ENCODE assay signal across 22 cellular contexts in the genomic region with DNA sequence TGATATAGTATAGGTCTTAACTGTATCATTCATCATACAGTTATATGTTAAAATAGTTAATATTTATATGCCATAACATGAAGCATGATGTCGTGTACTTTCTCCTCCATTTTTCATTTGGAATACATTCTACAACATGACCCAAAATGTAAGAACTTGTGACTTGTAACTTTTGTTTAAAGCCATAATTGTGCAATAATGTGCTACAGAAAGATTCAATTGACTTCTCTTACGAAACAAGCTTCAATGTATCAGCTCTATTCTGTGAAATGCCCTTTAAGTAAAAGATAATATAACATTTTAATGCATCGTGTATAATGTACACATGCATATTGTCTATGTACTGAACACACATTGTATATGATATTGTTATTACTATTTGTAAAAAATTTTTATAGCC.
"Had no signal": no experiment of that assay in that cellular context is flagged by ENCODE, and none has a peak within 500 bp of the region (broad histone marks: within the 10 kb centered on the region; RNA-seq: fewer than 3 reads in every experiment).

No MANE protein-coding gene starts in this region.

- H3K36me3 ChIP-seq: esophagus squamous epithelium, left lung, spleen, vagina had no signal

- H3K9me3 ChIP-seq: esophagus squamous epithelium, left lung, spleen, testis, vagina had no signal

- DNase-seq: activated CD4-positive, alpha-beta T cell treated with anti-CD3 and anti-CD28 coated beads, Interleukin-2, amount 50 U/mL, for 4 hours; activated CD8-positive, alpha-beta memory T cell treated with anti-CD3 and anti-CD28 coated beads for 24 hours; activated CD8-positive, alpha-beta memory T cell treated with anti-CD3 and anti-CD28 coated beads, Interleukin-2, amount 50 U/mL, for 4 hours; activated naive CD4-positive, alpha-beta T cell; activated naive CD8-positive, alpha-beta T cell treated with anti-CD3 and anti-CD28 coated beads for 36 hours; activated T-cell treated with anti-CD3 and anti-CD28 coated beads, Interleukin-2, amount 50 U/mL, for 24 hours; amygdala; esophagus squamous epithelium; foreskin keratinocyte; kidney glomerular epithelial cell; left lung; naive thymus-derived CD4-positive, alpha-beta T cell; spleen; stimulated activated CD4-positive, alpha-beta T cell treated with anti-CD3 and anti-CD28 coated beads, Interleukin-4, amount 100 ng/mL, for 1 hour; stimulated activated naive CD4-positive, alpha-beta T cell; T-helper 9 cell; testis had no signal

- H3K27me3 ChIP-seq: esophagus squamous epithelium, foreskin keratinocyte, left lung, spleen, testis, vagina had no signal

- H3K4me1 ChIP-seq: esophagus squamous epithelium, foreskin keratinocyte, left lung, spleen, testis, vagina had no signal

- H3K4me3 ChIP-seq: coronary artery, esophagus squamous epithelium, left lung, lung, spleen, testis, vagina had no signal

- ATAC-seq: activated T-helper 17 cell treated with anti-CD3 and anti-CD28 coated beads, Interleukin-2, amount 50 U/mL, for 72 hours; foreskin keratinocyte; left lung; naive thymus-derived CD4-positive, alpha-beta T cell; WTC11 had no signal

- H3K27ac ChIP-seq: coronary artery, esophagus squamous epithelium, foreskin keratinocyte, left lung, spleen, testis, vagina had no signal
